ENCODE assay signal across 1 cellular context in the genomic region with DNA sequence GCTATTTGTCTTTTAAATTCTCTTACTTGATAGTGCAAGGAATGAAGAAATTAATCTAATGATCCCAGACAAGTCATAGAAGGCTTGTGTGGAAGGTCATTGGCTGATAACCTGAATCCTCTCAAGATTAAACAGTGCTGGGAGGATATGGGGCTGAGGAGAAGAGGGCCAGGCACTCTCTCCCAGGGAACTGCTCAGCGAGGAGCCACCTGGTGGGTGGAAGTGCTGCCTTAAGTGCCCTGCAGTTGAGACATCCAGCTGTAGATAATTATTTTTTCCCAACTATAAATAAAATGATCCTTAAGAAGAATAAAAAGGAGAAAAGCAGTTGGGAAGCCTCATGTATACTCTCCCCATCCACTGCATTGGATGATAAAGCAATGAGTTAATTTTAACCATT.
TF ChIP-seq lines count a peak whose summit lies in the region.

No MANE protein-coding gene starts in this region.

TF ChIP-seq in H1, 55 proteins besides CTCF, POLR2A, EP300 and RAD21 (continued from another document):
- no peak for TF ChIP-seq NANOG (IDR thresholded peaks at IDR 0.05; ENCODE audit: insufficient read depth, low read depth, low read length, poor library complexity, severe bottlenecking)
